In the genomic region with DNA sequence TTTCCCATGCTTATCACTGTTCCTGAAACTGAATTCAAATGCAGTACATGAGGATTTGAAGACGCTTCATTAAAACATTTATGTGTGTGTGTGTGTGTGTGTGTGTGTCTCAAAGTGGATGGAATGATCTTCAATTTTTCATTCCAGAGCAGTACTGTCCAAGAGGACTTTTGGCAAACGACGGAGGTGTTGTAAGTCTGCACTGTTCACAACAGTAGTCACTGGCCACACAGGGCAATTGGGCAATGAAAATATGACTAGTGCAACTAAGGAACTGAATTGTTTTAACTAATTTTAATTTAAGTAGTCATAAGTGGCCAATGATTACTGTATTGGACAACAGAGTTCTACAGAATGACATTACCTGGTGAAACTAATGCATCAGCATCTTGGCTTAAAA, we compare ENCODE assay signal across 20 cellular contexts. TPM values are rescaled to one million over a fixed set of nuclear protein-coding genes. Genes with fewer than 3 reads are reported as not detected.
A peak's percentile ranks its signal among the peaks of the same experiment; 100 is the strongest.
DNase-seq lines count a peak whose midpoint lies in the region; ATAC-seq, FAIRE-seq and TF ChIP-seq lines count a peak whose summit lies in the region.
"Had no signal": no experiment of that assay in that cellular context is flagged by ENCODE, and none has a peak within 500 bp of the region (broad histone marks: within the 10 kb centered on the region; RNA-seq: fewer than 3 reads in every experiment).

No MANE protein-coding gene starts in this region.

- no peak overlapping the region for H2AFZ ChIP-seq in K562 (ENCODE audit: low read depth, low read length)

- no peak overlapping the region for H3K27ac ChIP-seq in heart left ventricle
- no peak overlapping the region for H3K27ac ChIP-seq in right atrium auricular region
- H3K27ac ChIP-seq in K562 (ENCODE audit: extremely low read depth, low read depth, low read length): no peak overlapping the region
- H3K27ac ChIP-seq in gastroesophageal sphincter: no peak overlapping the region
- H3K27ac ChIP-seq: A549, cardiac muscle cell, esophagus squamous epithelium, tibial nerve had no signal

- BruUV-seq in K562 (replicated peaks; lab: Mats Ljungman, UMichigan): no TSS peak

- no peak overlapping the region for H3K27ac Mint-ChIP-seq in activated T-helper 2 cell treated with anti-CD3 and anti-CD28 coated beads, Interferon-gamma antibody, Interleukin-2, Interleukin-4, amounts not matched to agents 10 μg/mL and 5 μg/mL and 100 μg/mL, durations not matched to agents 14 hours and 24 hours and 36 hours
- H3K27ac Mint-ChIP-seq: CD4-positive, alpha-beta T cell had no signal

- no peak overlapping the region for H3K4me3 ChIP-seq in heart left ventricle
- H3K4me3 ChIP-seq in right atrium auricular region: no peak overlapping the region
- no peak overlapping the region for H3K4me3 ChIP-seq in K562
- H3K4me3 ChIP-seq in gastroesophageal sphincter: no peak overlapping the region
- H3K4me3 ChIP-seq: A549, cardiac muscle cell, esophagus squamous epithelium, tibial nerve had no signal

- ATAC-seq in heart left ventricle (peak in 3 of 4 donors; percentile 12 to 46 (median 23)), K562 (no peak), gastroesophageal sphincter (peak; percentile 58), SK-N-SH treated with all-trans-retinoic acid at 6 μM for 48 hours (no peak), GM18861 (IDR thresholded peaks at IDR 0.05; ENCODE audit: unreplicated experiment) (no peak)
- ATAC-seq: A549 had no signal

- intact Hi-C loops in heart left ventricle (cut with DNase I) (no loop called here), K562 (cut with micrococcal nuclease) (loop anchor here (5.0 kb wide), 1 partner anchor 49 kb away; no protein-coding TSS in a partner anchor)
- intact Hi-C loops in activated T-helper 2 cell treated with anti-CD3 and anti-CD28 coated beads, Interferon-gamma antibody, Interleukin-2, Interleukin-4, amounts not matched to agents 10 μg/mL and 5 μg/mL and 100 μg/mL, durations not matched to agents 14 hours and 24 hours and 36 hours (cut with micrococcal nuclease): loop anchor here (10.0 kb wide), 2 partner anchors 176 to 366 kb away; no protein-coding TSS in a partner anchor

- in situ Hi-C loops in K562 (cut with MboI): no loop called here

- H3K4me3 Mint-ChIP-seq in activated T-helper 2 cell treated with anti-CD3 and anti-CD28 coated beads, Interferon-gamma antibody, Interleukin-2, Interleukin-4, amounts not matched to agents 10 μg/mL and 5 μg/mL and 100 μg/mL, durations not matched to agents 14 hours and 24 hours and 36 hours (ENCODE audit: low read depth): no peak overlapping the region
- H3K4me3 Mint-ChIP-seq: activated naive CD8-positive, alpha-beta T cell treated with anti-CD3 and anti-CD28 coated beads, Interleukin-2, amount 10 ng/mL, durations not matched to agents 7 days and 5 days; neural crest cell had no signal

- no peaks in the 10 kb centered on the region for H3K36me3 ChIP-seq in heart left ventricle
- H3K36me3 ChIP-seq in right atrium auricular region: no peaks in the 10 kb centered on the region
- H3K36me3 ChIP-seq in K562 (ENCODE audit: control insufficient read depth, insufficient read depth, low read length): peaks cover 4% of the 10 kb centered on the region; the same call in 1 of the 3 replicates
- no peaks in the 10 kb centered on the region for H3K36me3 ChIP-seq in gastroesophageal sphincter
- H3K36me3 ChIP-seq: cardiac muscle cell, esophagus squamous epithelium, tibial nerve had no signal

- H3K27me3 ChIP-seq in heart left ventricle (no peaks in the 10 kb centered on the region), right atrium auricular region (no peaks in the 10 kb centered on the region), K562 (ENCODE audit: control insufficient read depth in 2 of 2, insufficient read depth in 2 of 2, low read length in 2 of 2) (no peaks in the 10 kb centered on the region), gastroesophageal sphincter (no peaks in the 10 kb centered on the region)
- H3K27me3 ChIP-seq: cardiac muscle cell, esophagus squamous epithelium, tibial nerve had no signal

- peaks cover 88% of the 10 kb centered on the region for H3K79me2 ChIP-seq in K562 (ENCODE audit: control insufficient read depth, insufficient read depth, low read length)

- peak overlapping the region; percentile 1; the same call in 1 of the 2 replicates for H3K4me2 ChIP-seq in K562 (ENCODE audit: insufficient read depth, low read length)
- H3K4me2 ChIP-seq: A549 had no signal

- H3K9me3 ChIP-seq in heart left ventricle: no peaks in the 10 kb centered on the region
- H3K9me3 ChIP-seq in right atrium auricular region: no peaks in the 10 kb centered on the region
- H3K9me3 ChIP-seq in K562 (replicated peaks; ENCODE audit: control insufficient read depth, insufficient read depth, low read depth, low read length): no peaks in the 10 kb centered on the region
- no peaks in the 10 kb centered on the region for H3K9me3 ChIP-seq in gastroesophageal sphincter
- H3K9me3 ChIP-seq: A549, esophagus squamous epithelium, tibial nerve had no signal

- H3K9ac ChIP-seq in K562 (ENCODE audit: insufficient read depth in 1 of 2, low read depth in 2 of 2, low read length in 2 of 2): no peak overlapping the region

- WGBS in heart left ventricle, 4 donors: 40 to 64% (median 44%) methylated on average over 3 of the region's 3 CpGs
- 72% methylated on average over 3 of the region's 3 CpGs for WGBS in K562 (ENCODE audit: insufficient coverage, low coverage, missing lambda C conversion rate)
- WGBS in gastroesophageal sphincter (ENCODE audit: low coverage in 1 of 2), 2 donors: 47 to 58% methylated on average over 2 to 3 of the region's 3 CpGs

- H3K9me3 Mint-ChIP-seq in activated T-helper 2 cell treated with anti-CD3 and anti-CD28 coated beads, Interferon-gamma antibody, Interleukin-2, Interleukin-4, amounts not matched to agents 10 μg/mL and 5 μg/mL and 100 μg/mL, durations not matched to agents 14 hours and 24 hours and 36 hours: no peaks in the 10 kb centered on the region
- H3K9me3 Mint-ChIP-seq: activated naive CD8-positive, alpha-beta T cell treated with anti-CD3 and anti-CD28 coated beads, Interleukin-2, amount 10 ng/mL, durations not matched to agents 7 days and 5 days; CD4-positive, alpha-beta T cell; neural crest cell had no signal

- TF ChIP-seq EP300 in K562 (IDR thresholded peaks at IDR 0.05; ENCODE audit: low read length) (no peak), gastroesophageal sphincter (IDR thresholded peaks at IDR 0.05) (no peak)

- POLR2A ChIA-PET in K562 (lab: Yijun Ruan, JAX): no interaction called here

- TF ChIP-seq CTCF in heart left ventricle (IDR thresholded peaks at IDR 0.05) (no peak), right atrium auricular region (IDR thresholded peaks at IDR 0.05) (no peak), K562 (IDR thresholded peaks at IDR 0.05 in 2 of 3, conservative IDR thresholded peaks at IDR 0.05 in 1 of 3; ENCODE audit: insufficient read depth in 2 of 3, low read depth in 1 of 3, low read length in 3 of 3) (no peak), gastroesophageal sphincter (IDR thresholded peaks at IDR 0.05) (no peak)

- DNase-seq in heart left ventricle (no peak), right atrium auricular region (ENCODE audit: low spot score) (no peak), K562 (ENCODE audit: extremely low read depth in 1 of 4, low spot score in 3 of 4) (no peak), NCI-H187 treated with DMSO at 0.1 percent for 48 hours (lab: John Stamatoyannopoulos, UW) (no peak)
- no peak for DNase-seq in activated T-helper 2 cell treated with anti-CD3 and anti-CD28 coated beads, Interferon-gamma antibody, Interleukin-2, Interleukin-4, amounts not matched to agents 10 μg/mL and 5 μg/mL and 100 μg/mL, durations not matched to agents 14 hours and 24 hours and 36 hours (ENCODE audit: low spot score)
- DNase-seq: activated naive CD8-positive, alpha-beta T cell treated with anti-CD3 and anti-CD28 coated beads, Interleukin-2, amount 10 ng/mL, durations not matched to agents 7 days and 5 days; CD4-positive, alpha-beta T cell; esophagus squamous epithelium; left cardiac atrium; MV-4-11; NCI-H2029 treated with DMSO at 0.1 percent for 48 hours; SHP77; T-helper 2 cell had no signal

- no peak for FAIRE-seq in K562 (lab: Jason Lieb, UNC)
- FAIRE-seq: A549 had no signal

- H3K9me1 ChIP-seq in K562 (ENCODE audit: control insufficient read depth, insufficient read depth, low read length): peaks cover 3% of the 10 kb centered on the region

- peaks cover 39% of the 10 kb centered on the region for H3K4me1 Mint-ChIP-seq in activated T-helper 2 cell treated with anti-CD3 and anti-CD28 coated beads, Interferon-gamma antibody, Interleukin-2, Interleukin-4, amounts not matched to agents 10 μg/mL and 5 μg/mL and 100 μg/mL, durations not matched to agents 14 hours and 24 hours and 36 hours (ENCODE audit: low read depth)

- peaks cover 12% of the 10 kb centered on the region for H3K36me3 Mint-ChIP-seq in activated T-helper 2 cell treated with anti-CD3 and anti-CD28 coated beads, Interferon-gamma antibody, Interleukin-2, Interleukin-4, amounts not matched to agents 10 μg/mL and 5 μg/mL and 100 μg/mL, durations not matched to agents 14 hours and 24 hours and 36 hours (ENCODE audit: low read depth)

- TF ChIP-seq POLR2A in heart left ventricle (IDR thresholded peaks at IDR 0.05) (no peak), K562 (conservative IDR thresholded peaks at IDR 0.05) (no peak), gastroesophageal sphincter (IDR thresholded peaks at IDR 0.05) (no peak)

- H3K4me1 ChIP-seq in heart left ventricle (peaks cover 2 to 55% (median 37%) of the 10 kb centered on the region in 12 donors), right atrium auricular region (peaks cover 0 to 49% of the 10 kb centered on the region in 2 donors), K562 (replicated peaks in 1 of 2; ENCODE audit: control insufficient read depth in 2 of 2, insufficient read depth in 2 of 2, low read length in 2 of 2) (peaks cover 9 to 35% of the 10 kb centered on the region in 2 experiments; a peak in 4 of 5 replicates), gastroesophageal sphincter (peaks cover 5 to 67% (median 9%) of the 10 kb centered on the region in 3 donors)

- no peaks in the 10 kb centered on the region for H3K27me3 Mint-ChIP-seq in activated T-helper 2 cell treated with anti-CD3 and anti-CD28 coated beads, Interferon-gamma antibody, Interleukin-2, Interleukin-4, amounts not matched to agents 10 μg/mL and 5 μg/mL and 100 μg/mL, durations not matched to agents 14 hours and 24 hours and 36 hours (ENCODE audit: low read depth)
- H3K27me3 Mint-ChIP-seq: activated naive CD8-positive, alpha-beta T cell treated with anti-CD3 and anti-CD28 coated beads, Interleukin-2, amount 10 ng/mL, durations not matched to agents 7 days and 5 days; CD4-positive, alpha-beta T cell had no signal

- no peak for TF ChIP-seq RAD21 in K562 (CRISPR knock-in tag; conservative IDR thresholded peaks at IDR 0.05 in 1 of 2, IDR thresholded peaks at IDR 0.05 in 1 of 2)

- CTCF ChIA-PET in K562 (lab: Yijun Ruan, JAX; ENCODE audit: low intra/inter-chr PET ratio): no interaction called here

- H4K20me1 ChIP-seq in K562 (replicated peaks; ENCODE audit: control insufficient read depth, insufficient read depth, low read length): peaks cover 31% of the 10 kb centered on the region

RNA-seq across cellular contexts. Expression of gene TAF5L, which starts 5.0 kb away (rescaled TPM):
- 10 to 100 TPM in 6 of 9 donors, 1 to 10 TPM in 3; 7.1 to 15.4 (median 11.1) TPM for total RNA-seq in heart left ventricle
- polyA plus RNA-seq in heart left ventricle: 10 to 100 TPM in 1 of 2 donors, 1 to 10 TPM in 1; 4.4 to 14.4 TPM
- total RNA-seq in right atrium auricular region: 10 to 100 TPM in 1 of 2 donors, 1 to 10 TPM in 1; 8.6 to 12.7 TPM
- 30.3 and 33.2 TPM in 2 replicates for total RNA-seq in K562 (2011; cell fraction: chromatin; rRNA removed; ENCODE audit: low replicate concordance)
- total RNA-seq in K562 (2011; cell fraction: nucleolus; rRNA removed): 21.0 and 33.4 TPM in 2 replicates
- 30.2 and 34.2 TPM in 2 replicates for total RNA-seq in K562 (2011; cell fraction: nucleoplasm; rRNA removed)
- total RNA-seq in K562 (2014; rRNA removed): 19.3 and 22.1 TPM in 2 replicates
- total RNA-seq in K562 (2014; rRNA removed; fragmentation: Illumina TruSeq; extraction: Trizol): 23.3 and 23.7 TPM in 2 replicates
- 23.8 and 25.9 TPM in 2 replicates for total RNA-seq in K562 (2015; rRNA removed; fragmentation: Illumina TruSeq; extraction: Trizol)
- 26.2 and 28.0 TPM in 2 replicates for total RNA-seq in K562 (2021)
- 27.6 and 34.2 TPM in 2 replicates for polyA plus RNA-seq in K562 (2011; rRNA removed)
- 29.7 and 32.1 TPM in 2 replicates for polyA plus RNA-seq in K562 (2011; cell fraction: cytosol; rRNA removed)
- polyA plus RNA-seq in K562 (2011; cell fraction: nucleus; rRNA removed): 25.3 and 33.4 TPM in 2 replicates
- polyA plus RNA-seq in K562 (2012): 17.4 and 22.2 TPM in 2 replicates
- 32.5 and 33.6 TPM in 2 replicates for polyA plus RNA-seq in K562 (2014; fragmentation: Illumina TruSeq; extraction: Trizol)
- 1 to 10 TPM; 2.2 to 3.2 TPM for polyA plus RNA-seq in K562 (2014; fragmentation: Nextera tagmentation; extraction: Ambion mirVana)
- polyA plus RNA-seq in K562 (2014; rRNA removed): 23.2 and 27.0 TPM in 2 replicates
- polyA minus RNA-seq in K562 (2011; rRNA and poly(A)+ RNA removed): 34.4 and 42.9 TPM in 2 replicates
- 17.0 and 20.6 TPM in 2 replicates for polyA minus RNA-seq in K562 (2011; cell fraction: cytosol; rRNA and poly(A)+ RNA removed)
- 16.3 and 17.8 TPM in 2 replicates for polyA minus RNA-seq in K562 (2011; cell fraction: nucleus; rRNA and poly(A)+ RNA removed)
- total RNA-seq in gastroesophageal sphincter: 10 to 100 TPM; 20.5 to 30.4 (median 24.6) TPM
- total RNA-seq in activated T-helper 2 cell treated with anti-CD3 and anti-CD28 coated beads, Interferon-gamma antibody, Interleukin-2, Interleukin-4, amounts not matched to agents 10 μg/mL and 5 μg/mL and 100 μg/mL, durations not matched to agents 14 hours and 24 hours and 36 hours: 28.3 and 28.4 TPM in 2 replicates

RNA-seq across cellular contexts. Expression of gene URB2, which starts 5.2 kb away (rescaled TPM):
- total RNA-seq in heart left ventricle (1 to 10 TPM; 2.6 to 6.7 (median 5.0) TPM), right atrium auricular region (1 to 10 TPM; 4.5 to 7.1 TPM), K562 (2014; rRNA removed) (21.3 and 25.6 TPM in 2 replicates), K562 (2014; rRNA removed; fragmentation: Illumina TruSeq; extraction: Trizol) (23.2 and 25.2 TPM in 2 replicates), K562 (2015; rRNA removed; fragmentation: Illumina TruSeq; extraction: Trizol) (28.0 and 28.3 TPM in 2 replicates), K562 (2021) (27.6 and 31.3 TPM in 2 replicates), gastroesophageal sphincter (10 to 100 TPM in 2 of 4 donors, 1 to 10 TPM in 2; 6.0 to 12.1 (median 9.2) TPM)
- polyA plus RNA-seq in heart left ventricle (1 to 10 TPM; 1.4 to 5.9 TPM), K562 (2011; rRNA removed) (15.0 and 19.0 TPM in 2 replicates), K562 (2014; fragmentation: Illumina TruSeq; extraction: Trizol) (17.9 and 18.3 TPM in 2 replicates), K562 (2014; fragmentation: Nextera tagmentation; extraction: Ambion mirVana) (1 to 10 TPM; 2.8 to 3.8 TPM), K562 (2014; rRNA removed) (12.9 and 14.7 TPM in 2 replicates)
- 69.7 and 74.5 TPM in 2 replicates for total RNA-seq in K562 (2011; cell fraction: chromatin; rRNA removed; ENCODE audit: low replicate concordance)
- total RNA-seq in K562 (2011; cell fraction: nucleolus; rRNA removed): 45.5 and 48.0 TPM in 2 replicates
- total RNA-seq in K562 (2011; cell fraction: nucleoplasm; rRNA removed): 44.4 and 45.0 TPM in 2 replicates
- polyA plus RNA-seq in K562 (2011; cell fraction: cytosol; rRNA removed): 13.4 and 16.4 TPM in 2 replicates
- polyA plus RNA-seq in K562 (2011; cell fraction: nucleus; rRNA removed): 19.1 and 24.7 TPM in 2 replicates
- 6.8 and 14.3 TPM in 2 replicates for polyA plus RNA-seq in K562 (2012)
- 41.7 and 50.1 TPM in 2 replicates for polyA minus RNA-seq in K562 (2011; rRNA and poly(A)+ RNA removed)
- 18.9 and 26.2 TPM in 2 replicates for polyA minus RNA-seq in K562 (2011; cell fraction: cytosol; rRNA and poly(A)+ RNA removed)
- polyA minus RNA-seq in K562 (2011; cell fraction: nucleus; rRNA and poly(A)+ RNA removed): 30.6 and 33.9 TPM in 2 replicates
- total RNA-seq in activated T-helper 2 cell treated with anti-CD3 and anti-CD28 coated beads, Interferon-gamma antibody, Interleukin-2, Interleukin-4, amounts not matched to agents 10 μg/mL and 5 μg/mL and 100 μg/mL, durations not matched to agents 14 hours and 24 hours and 36 hours: 25.8 and 27.0 TPM in 2 replicates

Comparison
In these comparisons a context has a peak if more than half of its experiments do, and no peak if none do; other contexts are left out.
1. ATAC-seq: peak in heart left ventricle (3 of 4) and gastroesophageal sphincter (single experiment); none in K562 (single experiment), SK-N-SH treated with all-trans-retinoic acid at 6 μM for 48 hours (single experiment) and GM18861 (single experiment).
2. intact Hi-C loops: an anchor here in K562 (5.0 kb wide) and activated T-helper 2 cell treated with anti-CD3 and anti-CD28 coated beads, Interferon-gamma antibody, Interleukin-2, Interleukin-4, amounts not matched to agents 10 μg/mL and 5 μg/mL and 100 μg/mL, durations not matched to agents 14 hours and 24 hours and 36 hours (10.0 kb wide); none called in heart left ventricle.